Comparison of ENCODE assay signal across 7 cellular contexts in genomic region chr2:232550351-232551261, GRCh38. TPM values are rescaled to one million over a fixed set of nuclear protein-coding genes. Genes with fewer than 3 reads are reported as not detected.
DNase-seq lines count a peak whose midpoint lies in the region; ATAC-seq and TF ChIP-seq lines count a peak whose summit lies in the region.

A gene with protein sequence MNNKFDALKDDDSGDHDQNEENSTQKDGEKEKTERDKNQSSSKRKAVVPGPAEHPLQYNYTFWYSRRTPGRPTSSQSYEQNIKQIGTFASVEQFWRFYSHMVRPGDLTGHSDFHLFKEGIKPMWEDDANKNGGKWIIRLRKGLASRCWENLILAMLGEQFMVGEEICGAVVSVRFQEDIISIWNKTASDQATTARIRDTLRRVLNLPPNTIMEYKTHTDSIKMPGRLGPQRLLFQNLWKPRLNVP (plus strand): TSS chr2:232550689. CDS start chr2:232550725, 36 bp downstream.
TSS of gene TIGD1 (minus strand) at chr2:232550557. CDS start at chr2:232549882, 675 bp downstream.

- TF ChIP-seq CTCF in ascending aorta (IDR thresholded peaks at IDR 0.05): peak; percentile 31 to 45 (median 34)

- H3K27me3 ChIP-seq in ascending aorta: no peaks in the 10 kb centered on the region

- ATAC-seq in GM18502 (IDR thresholded peaks at IDR 0.05; ENCODE audit: poor library complexity, unreplicated experiment) (peak; percentile 93), HG02943 (IDR thresholded peaks at IDR 0.05; ENCODE audit: low read depth, unreplicated experiment) (peak; percentile 93)

- peak; percentile 14 to 71 for DNase-seq in NCI-H187 (lab: John Stamatoyannopoulos, UW)
- peak; percentile 76 to 95 (median 85) for DNase-seq in T-helper 2 cell
- peak; percentile 67 to 97 for DNase-seq in ascending aorta (ENCODE audit: low spot score in 2 of 2)
- DNase-seq in hepatic stellate cell (ENCODE audit: low spot score): peak; percentile 99
- peak; percentile 80 for DNase-seq in renal cortical epithelial cell (ENCODE audit: low read depth)

- H3K4me3 ChIP-seq in ascending aorta: peak within 1 kb of the TSS; percentile 84 to 100

- peak within 1 kb of the TSS; percentile 97 to 100 for H3K27ac ChIP-seq in ascending aorta

- H3K4me1 ChIP-seq in ascending aorta: peaks cover 4 to 5% of the 10 kb centered on the region in 2 donors

- H3K36me3 ChIP-seq in ascending aorta: peaks cover 2 to 3% of the 10 kb centered on the region in 2 donors

- intact Hi-C loops in ascending aorta (cut with DNase I): loop anchor here (2.0 to 5.0 kb wide), 5 partner anchors 47 to 873 kb away; partner anchors contain the start of genes ATG16L1, GIGYF2 and PDE6D

- no peaks in the 10 kb centered on the region for H3K9me3 ChIP-seq in ascending aorta

RNA-seq across cellular contexts. Expression of the first gene that starts in this region (rescaled TPM):
- total RNA-seq in ascending aorta (16.7 TPM), renal cortical epithelial cell (60.0 and 179 TPM in 2 replicates)

RNA-seq across cellular contexts. Expression of gene TIGD1, which starts in this region (rescaled TPM):
- 0.53 TPM for total RNA-seq in ascending aorta
- total RNA-seq in renal cortical epithelial cell: 2.3 and 3.4 TPM in 2 replicates

Comparison
In these comparisons a context has a peak if more than half of its experiments do, and no peak if none do; other contexts are left out.
1. Peak in every context shown above with its lines: DNase-seq, ATAC-seq, H3K4me3 ChIP-seq and H3K27ac ChIP-seq.
2. DNase-seq: peak in every context shown above with its lines; median percentile 99 in hepatic stellate cell; 85 in T-helper 2 cell; 82 in ascending aorta; 80 in renal cortical epithelial cell; 42 in NCI-H187.